7 cellular contexts compared by ENCODE assay signal in the genomic region with DNA sequence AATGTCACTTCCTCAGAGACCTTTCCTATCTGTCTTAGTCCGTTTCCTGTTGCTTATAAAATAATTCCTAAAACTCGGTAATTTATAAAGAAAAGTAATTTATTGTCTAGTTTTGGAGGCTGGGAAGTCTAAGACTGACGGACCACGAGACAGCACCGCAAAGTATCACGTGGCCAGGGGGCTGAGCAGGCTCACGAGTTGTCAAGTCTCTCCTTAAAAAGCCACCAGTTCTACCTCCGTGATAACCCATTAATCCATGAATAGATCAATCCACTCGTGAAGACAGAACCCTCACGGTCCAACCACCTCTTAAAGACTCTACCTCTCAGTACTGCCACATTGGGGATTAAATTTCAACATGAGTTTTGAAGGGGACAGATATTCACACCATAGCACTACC. TPM values are rescaled to one million over a fixed set of nuclear protein-coding genes. Genes with fewer than 3 reads are reported as not detected.
DNase-seq lines count a peak whose midpoint lies in the region; ATAC-seq and TF ChIP-seq lines count a peak whose summit lies in the region.

No MANE protein-coding gene starts in this region.

- intact Hi-C loops in HCT116 (cut with micrococcal nuclease), result loop anchor here (5.0 to 10.0 kb wide), 2 partner anchors 249 to 676 kb away; no protein-coding TSS in a partner anchor
- intact Hi-C loops in MCF 10A (cut with micrococcal nuclease), result loop anchor here (5.0 to 10.0 kb wide), 2 partner anchors 121 to 636 kb away; no protein-coding TSS in a partner anchor
- intact Hi-C loops in vagina (cut with DNase I), result no loop called here

- no peak overlapping the region for H2BK15ac ChIP-seq in mesendoderm (replicated peaks; ENCODE audit: low read depth)

- TF ChIP-seq RAD21 in HCT116 (IDR thresholded peaks at IDR 0.05; ENCODE audit: low read depth), result no peak

- no peak overlapping the region for H3K4ac ChIP-seq in mesendoderm (ENCODE audit: low read depth, low read length)

- POLR2A ChIA-PET in HCT116 (lab: Charles Lee), result no interaction called here
- POLR2A ChIA-PET in MCF 10A (lab: Yijun Ruan, JAX), result interaction anchor here (1.0 to 1.3 kb wide), 2 partner anchors 28 to 124 kb away, joined by 4 read pairs; no protein-coding TSS in a partner anchor

- peaks cover 16 to 17% of the 10 kb centered on the region in 2 experiments for H3K4me1 ChIP-seq in HCT116 (ENCODE audit: control insufficient read depth in 1 of 2, insufficient read depth in 2 of 2, low read length in 2 of 2)
- no peaks in the 10 kb centered on the region for H3K4me1 ChIP-seq in mesendoderm (ENCODE audit: control insufficient read depth, low read depth, low read length)
- H3K4me1 ChIP-seq in vagina, result peaks cover 38% of the 10 kb centered on the region

- H4K8ac ChIP-seq in mesendoderm (ENCODE audit: low read depth, low read length), result no peak overlapping the region

- H3K4me3 ChIP-seq in HCT116 (replicated peaks in 1 of 2; ENCODE audit: low read depth in 1 of 2, low read length in 2 of 2) (peak overlapping the region; percentile 73 to 98), mesendoderm (ENCODE audit: low read length) (peak overlapping the region; percentile 99), vagina (peak overlapping the region; percentile 87 to 92)

- no peaks in the 10 kb centered on the region for H3K27me3 Mint-ChIP-seq in MCF 10A (ENCODE audit: insufficient read depth, unreplicated experiment)

- no peak overlapping the region for H2BK120ac ChIP-seq in mesendoderm (ENCODE audit: low read depth, low read length)

- no peak overlapping the region for H3K18ac ChIP-seq in mesendoderm (ENCODE audit: low read length)

- H3K27me3 ChIP-seq in HCT116 (ENCODE audit: insufficient read depth, low read length) (no peaks in the 10 kb centered on the region), mesendoderm (ENCODE audit: insufficient read depth, low read length, poor library complexity) (no peaks in the 10 kb centered on the region), vagina (no peaks in the 10 kb centered on the region)

- no peaks in the 10 kb centered on the region for H3K9me2 ChIP-seq in HCT116 (ENCODE audit: insufficient read depth)

- H4K5ac ChIP-seq in mesendoderm (ENCODE audit: low read length), result no peak overlapping the region

- no peaks in the 10 kb centered on the region for H3K9me3 Mint-ChIP-seq in MCF 10A (ENCODE audit: unreplicated experiment)

- BruUV-seq in HCT116 (replicated peaks; lab: Mats Ljungman, UMichigan) (no TSS peak), MCF 10A (replicated peaks; lab: Mats Ljungman, UMichigan) (TSS peak; percentile 41)

- peaks cover 12% of the 10 kb centered on the region for H3K36me3 Mint-ChIP-seq in MCF 10A (ENCODE audit: insufficient read depth, unreplicated experiment)

- H4K20me1 ChIP-seq in HCT116 (ENCODE audit: insufficient read depth), result 0 out of 2 replicates have a peak, but pooled peaks cover 5% of the 10 kb centered on the region

- TF ChIP-seq CTCF in HCT116 (IDR thresholded peaks at IDR 0.05 in 2 of 3, conservative IDR thresholded peaks at IDR 0.05 in 1 of 3; ENCODE audit: borderline replicate concordance in 1 of 3, insufficient read depth in 1 of 3, low read depth in 2 of 3, low read length in 2 of 3), result no peak
- TF ChIP-seq CTCF in MCF 10A (IDR thresholded peaks at IDR 0.05; ENCODE audit: unreplicated experiment), result no peak
- TF ChIP-seq CTCF in vagina (IDR thresholded peaks at IDR 0.05), result no peak

- DNase-seq in HCT116 (ENCODE audit: low read depth, low spot score) (no peak), RPMI8226 (peak; percentile 42), MCF 10A (ENCODE audit: unreplicated experiment) (peak; percentile 9), mesendoderm (peak; percentile 19), vagina (ENCODE audit: extremely low spot score in 2 of 2) (no peak), kidney glomerular epithelial cell (lab: John Stamatoyannopoulos, UW) (no peak)

- no CpG with 5 or more reads among the region's 10 CpGs for WGBS in mesendoderm (ENCODE audit: extremely low coverage, insufficient coverage, low lambda C conversion rate)

- peaks cover 13% of the 10 kb centered on the region for H3K79me1 ChIP-seq in mesendoderm (ENCODE audit: low read length)

- peak overlapping the region; percentile 93 for H3K56ac ChIP-seq in mesendoderm (ENCODE audit: low read length)

- H3K9me3 ChIP-seq in HCT116 (ENCODE audit: control insufficient read depth in 1 of 2, insufficient read depth in 1 of 2, low read depth in 1 of 2, low read length in 2 of 2), result no peaks in the 10 kb centered on the region
- no peaks in the 10 kb centered on the region for H3K9me3 ChIP-seq in vagina

- no peak for TF ChIP-seq POLR2A in HCT116 (IDR thresholded peaks at IDR 0.05; ENCODE audit: borderline replicate concordance, extremely low read depth, insufficient read depth, insufficient read length)
- TF ChIP-seq POLR2A in vagina (IDR thresholded peaks at IDR 0.05), result no peak

- H2AK5ac ChIP-seq in mesendoderm (ENCODE audit: low read length), result no peak overlapping the region

- H3K79me2 ChIP-seq in HCT116 (ENCODE audit: insufficient read depth, low read length) (peaks cover 94% of the 10 kb centered on the region), mesendoderm (ENCODE audit: control insufficient read depth, insufficient read depth, low read length) (peaks cover 14% of the 10 kb centered on the region)

- peaks cover 33% of the 10 kb centered on the region for H3K4me1 Mint-ChIP-seq in MCF 10A (ENCODE audit: insufficient read depth, unreplicated experiment)

- H3K23ac ChIP-seq in mesendoderm (ENCODE audit: low read length), result no peak overlapping the region

- CTCF ChIA-PET in HCT116 (lab: Charles Lee) (interaction anchor here (2.3 kb wide), 1 partner anchor 407 kb away, joined by 10 read pairs; no protein-coding TSS in a partner anchor), MCF 10A (lab: Yijun Ruan, JAX) (no interaction called here)

- peak overlapping the region; percentile 83 for H3K4me2 ChIP-seq in HCT116 (ENCODE audit: low read length)
- H3K4me2 ChIP-seq in mesendoderm (ENCODE audit: low read length), result peak overlapping the region; percentile 88

- no peak overlapping the region for H2AFZ ChIP-seq in HCT116 (ENCODE audit: low read depth, low read length, poor library complexity, severe bottlenecking)

- H3K9ac ChIP-seq in HCT116 (ENCODE audit: low read length) (peak overlapping the region; percentile 86), mesendoderm (ENCODE audit: low read length) (peak overlapping the region; percentile 95)

- RAD21 ChIA-PET in HCT116 (lab: Charles Lee; ENCODE audit: low non-redundant PET in 1 of 2, low total read pairs in 2 of 2, uncharacterized antibody in 2 of 2, unreplicated experiment in 2 of 2), result no interaction called here

- H2BK5ac ChIP-seq in mesendoderm (ENCODE audit: low read length), result no peak overlapping the region

- H3K27ac ChIP-seq in HCT116 (ENCODE audit: low read depth, low read length), result peak overlapping the region; percentile 58; the same call in 1 of the 2 replicates
- no peak overlapping the region for H3K27ac ChIP-seq in mesendoderm (ENCODE audit: low read depth, low read length)
- no peak overlapping the region for H3K27ac ChIP-seq in vagina

- no peak overlapping the region for H3K4me3 Mint-ChIP-seq in MCF 10A (ENCODE audit: unreplicated experiment)

- ATAC-seq in HCT116 (no peak), HG02678 (IDR thresholded peaks at IDR 0.05; ENCODE audit: unreplicated experiment) (no peak)

- H3K36me3 ChIP-seq in HCT116 (ENCODE audit: control insufficient read depth in 1 of 2, insufficient read depth in 2 of 2, low read length in 2 of 2) (peaks cover 0 to 3% of the 10 kb centered on the region in 2 experiments; a peak in 1 of 4 replicates), mesendoderm (ENCODE audit: control insufficient read depth, insufficient read depth, low read length) (no peaks in the 10 kb centered on the region), vagina (peaks cover 0 to 10% of the 10 kb centered on the region in 2 donors)

- no peak overlapping the region for H3K27ac Mint-ChIP-seq in MCF 10A (ENCODE audit: low read depth, unreplicated experiment)

TF ChIP-seq in HCT116, 20 proteins besides CTCF, POLR2A, EP300 and RAD21 (continues in another document):
- TF ChIP-seq MAX (IDR thresholded peaks at IDR 0.05), result no peak
- TF ChIP-seq SIN3A (IDR thresholded peaks at IDR 0.05; ENCODE audit: low read depth), result no peak
- no peak for TF ChIP-seq ATF3 (IDR thresholded peaks at IDR 0.05)
- TF ChIP-seq CBX3 (IDR thresholded peaks at IDR 0.05; ENCODE audit: low read depth), result no peak
- TF ChIP-seq YY1 (IDR thresholded peaks at IDR 0.05; ENCODE audit: extremely low read depth, insufficient replicate concordance, low read depth, low read length), result no peak
- no peak for TF ChIP-seq ZBTB33 (IDR thresholded peaks at IDR 0.05; ENCODE audit: extremely low read depth, insufficient replicate concordance, low read length)
- no peak for TF ChIP-seq JUND (IDR thresholded peaks at IDR 0.05)
- no peak for TF ChIP-seq SP1 (IDR thresholded peaks at IDR 0.05; ENCODE audit: low read depth)

RNA-seq across cellular contexts. Expression of gene LINS1, which starts 0.8 kb away (rescaled TPM):
- total RNA-seq in HCT116 (2021; ENCODE audit: unreplicated experiment) (14.7 TPM), MCF 10A (2022) (13.9 and 15.1 TPM in 2 replicates), vagina (14.5 TPM)
- 5.4 and 6.7 TPM in 2 replicates for polyA plus RNA-seq in HCT116 (2012)
- 4.5 TPM for polyA plus RNA-seq in mesendoderm (2013, experiment 1 of 2)
- polyA plus RNA-seq in mesendoderm (2013, experiment 2 of 2), result 4.4 TPM

RNA-seq across cellular contexts. Expression of gene ASB7, which starts 1.2 kb away (rescaled TPM):
- total RNA-seq in HCT116 (2021; ENCODE audit: unreplicated experiment), result 16.6 TPM
- 9.4 and 10.1 TPM in 2 replicates for polyA plus RNA-seq in HCT116 (2012)
- total RNA-seq in MCF 10A (2022), result 14.3 and 19.2 TPM in 2 replicates
- 4.5 TPM for polyA plus RNA-seq in mesendoderm (2013, experiment 1 of 2)
- 4.8 TPM for polyA plus RNA-seq in mesendoderm (2013, experiment 2 of 2)
- 17.9 TPM for total RNA-seq in vagina

Comparison
In these comparisons a context has a peak if more than half of its experiments do, and no peak if none do; other contexts are left out.
1. DNase-seq: peak in RPMI8226 (single experiment), MCF 10A (single experiment) and mesendoderm (single experiment); none in HCT116 (single experiment), vagina (0 of 2) and kidney glomerular epithelial cell (single experiment).
2. Peak in every context shown above with its lines, with median percentiles within 50 percentile points of each other: H3K4me3 ChIP-seq.